ENCODE assay signal across 28 cellular contexts in genomic region chr10:75451927-75452326, GRCh38. TPM values are rescaled to one million over a fixed set of nuclear protein-coding genes. Genes with fewer than 3 reads are reported as not detected.
DNase-seq lines count a peak whose midpoint lies in the region; ATAC-seq and TF ChIP-seq lines count a peak whose summit lies in the region.
"Had no signal": no experiment of that assay in that cellular context is flagged by ENCODE, and none has a peak within 500 bp of the region (broad histone marks: within the 10 kb centered on the region; RNA-seq: fewer than 3 reads in every experiment).

No MANE protein-coding gene starts in this region.

- no peaks in the 10 kb centered on the region for H3F3A ChIP-seq in neural progenitor cell (ENCODE audit: low read depth)

- no peak for TF ChIP-seq POLR2A in esophagus muscularis mucosa (IDR thresholded peaks at IDR 0.05; ENCODE audit: low read depth)

- ATAC-seq in aorta (ENCODE audit: low FRiP score) (no peak), HG03378 (IDR thresholded peaks at IDR 0.05; ENCODE audit: unreplicated experiment) (no peak)
- ATAC-seq: activated CD4-positive, alpha-beta T cell treated with anti-CD3 and anti-CD28 coated beads for 36 hours; activated naive CD8-positive, alpha-beta T cell treated with anti-CD3 and anti-CD28 coated beads, Interleukin-2, amount 50 U/mL, for 24 hours; effector memory CD8-positive, alpha-beta T cell; K562; right cardiac atrium; stimulated activated naive CD8-positive, alpha-beta T cell treated with anti-CD3 and anti-CD28 coated beads, Interleukin-15, Interleukin-2, amounts not matched to agents 100 U/mL and 50 U/mL, for 24 hours had no signal

- peak overlapping the region; percentile 87 for H2AFZ ChIP-seq in neural progenitor cell (replicated peaks)

- in situ Hi-C loops in KBM-7 (cut with MboI; ENCODE audit: low pct_unique_long_range_greater_than_20kb, low sequenced_read_pairs), result no loop called here

- no peaks in the 10 kb centered on the region for H3K36me3 Mint-ChIP-seq in neural progenitor cell
- H3K36me3 Mint-ChIP-seq: CD4-positive, alpha-beta memory T cell had no signal

- peak overlapping the region; percentile 46 for H3K4me3 Mint-ChIP-seq in neural progenitor cell
- H3K4me3 Mint-ChIP-seq: activated CD4-positive, alpha-beta T cell treated with anti-CD3 and anti-CD28 coated beads for 36 hours; activated naive CD8-positive, alpha-beta T cell treated with anti-CD3 and anti-CD28 coated beads, Interleukin-2, amount 50 U/mL, for 24 hours; CD4-positive, alpha-beta memory T cell; effector memory CD8-positive, alpha-beta T cell had no signal

- intact Hi-C loops in esophagus muscularis mucosa (cut with DNase I), result no loop called here
- intact Hi-C loops in aorta (cut with DNase I), result no loop called here

- TF ChIP-seq CTCF in esophagus muscularis mucosa (IDR thresholded peaks at IDR 0.05) (no peak), neural progenitor cell (IDR thresholded peaks at IDR 0.05) (no peak)

- H3K36me3 ChIP-seq in esophagus muscularis mucosa, result peaks cover 0 to 4% (median 0%) of the 10 kb centered on the region in 4 donors
- no peaks in the 10 kb centered on the region for H3K36me3 ChIP-seq in neural progenitor cell
- H3K36me3 ChIP-seq in aorta (ENCODE audit: control insufficient read depth in 1 of 2, insufficient read depth in 2 of 2, low read length in 1 of 2), result no peaks in the 10 kb centered on the region
- H3K36me3 ChIP-seq: MG63, SJSA1 had no signal

- TF ChIP-seq EP300 in esophagus muscularis mucosa (IDR thresholded peaks at IDR 0.05), result no peak

- H3K9ac ChIP-seq in neural progenitor cell, result no peak overlapping the region

- H3K4me1 ChIP-seq in esophagus muscularis mucosa (peaks cover 0 to 15% (median 9%) of the 10 kb centered on the region in 4 donors), neural progenitor cell (peaks cover 39% of the 10 kb centered on the region), aorta (ENCODE audit: control insufficient read depth in 1 of 2, insufficient read depth in 2 of 2, low read length in 2 of 2) (no peaks in the 10 kb centered on the region)
- H3K4me1 ChIP-seq: SJSA1 had no signal

- H3K79me2 ChIP-seq in neural progenitor cell (ENCODE audit: low read depth), result no peaks in the 10 kb centered on the region

- 96% methylated on average over 10 of the region's 10 CpGs for WGBS in esophagus muscularis mucosa
- 3 to 9% methylated on average over 10 of the region's 10 CpGs for WGBS in aorta, 2 donors

- H3K4me3 ChIP-seq in esophagus muscularis mucosa (peak overlapping the region in 3 of 4 donors; percentile 6 to 27 (median 15)), neural progenitor cell (peak overlapping the region; percentile 24), aorta (ENCODE audit: low read length in 2 of 2) (peak overlapping the region; percentile 52 to 79)
- H3K4me3 ChIP-seq: K562, MG63, SJSA1 had no signal

- H3K9me3 Mint-ChIP-seq in neural progenitor cell, result peaks cover under 1% of the 10 kb centered on the region
- H3K9me3 Mint-ChIP-seq: activated naive CD8-positive, alpha-beta T cell treated with anti-CD3 and anti-CD28 coated beads, Interleukin-2, amount 50 U/mL, for 24 hours; effector memory CD8-positive, alpha-beta T cell had no signal

- DNase-seq in NCI-H146 treated with DMSO at 0.1 percent for 48 hours (lab: John Stamatoyannopoulos, UW; ENCODE audit: unreplicated experiment) (peak; percentile 21), NCI-H146 (lab: John Stamatoyannopoulos, UW) (no peak), esophagus muscularis mucosa (ENCODE audit: extremely low spot score) (no peak), neural progenitor cell (ENCODE audit: low spot score) (no peak), aorta (no peak), KBM-7 (no peak), H4 (ENCODE audit: low spot score) (no peak)
- DNase-seq: activated CD4-positive, alpha-beta T cell treated with anti-CD3 and anti-CD28 coated beads for 36 hours; activated gamma-delta T cell; activated naive CD8-positive, alpha-beta T cell treated with anti-CD3 and anti-CD28 coated beads, Interleukin-2, amount 50 U/mL, for 24 hours; activated T-cell treated with anti-CD3 and anti-CD28 coated beads, Interleukin-2, amount 50 U/mL, for 1 hour; AML-193; CD4-positive, alpha-beta memory T cell; effector memory CD8-positive, alpha-beta T cell; mammary epithelial cell; MG63; NCI-H2171; NCI-H524 treated with DMSO at 0.1 percent for 48 hours; right cardiac atrium; stimulated activated CD4-positive, alpha-beta T cell treated with anti-CD3 and anti-CD28 coated beads, Interleukin-12 subunit alpha, Interleukin-12 subunit beta, amount 100 ng/mL, for 4 hours; stimulated activated CD4-positive, alpha-beta T cell treated with anti-CD3 and anti-CD28 coated beads, Interleukin-4, amount 100 ng/mL, for 24 hours; stimulated activated naive CD8-positive, alpha-beta T cell treated with anti-CD3 and anti-CD28 coated beads, Interleukin-15, Interleukin-2, amounts not matched to agents 100 U/mL and 50 U/mL, for 24 hours; trophoblast cell had no signal

- peaks cover 56% of the 10 kb centered on the region for H3K4me1 Mint-ChIP-seq in neural progenitor cell
- H3K4me1 Mint-ChIP-seq: activated CD4-positive, alpha-beta T cell treated with anti-CD3 and anti-CD28 coated beads for 36 hours; activated naive CD8-positive, alpha-beta T cell treated with anti-CD3 and anti-CD28 coated beads, Interleukin-2, amount 50 U/mL, for 24 hours; CD4-positive, alpha-beta memory T cell had no signal

- H3K27ac Mint-ChIP-seq in neural progenitor cell, result no peak overlapping the region
- H3K27ac Mint-ChIP-seq: activated CD4-positive, alpha-beta T cell treated with anti-CD3 and anti-CD28 coated beads for 36 hours; activated naive CD8-positive, alpha-beta T cell treated with anti-CD3 and anti-CD28 coated beads, Interleukin-2, amount 50 U/mL, for 24 hours; CD4-positive, alpha-beta memory T cell; effector memory CD8-positive, alpha-beta T cell had no signal

- H3K27ac ChIP-seq in esophagus muscularis mucosa (replicated peaks in 1 of 4), result no peak overlapping the region
- no peak overlapping the region for H3K27ac ChIP-seq in neural progenitor cell
- H3K27ac ChIP-seq in aorta (ENCODE audit: low read depth in 1 of 2, low read length in 2 of 2), result peak overlapping the region in 1 of 2 donors; percentile 50
- H3K27ac ChIP-seq: SJSA1 had no signal

- H4K20me1 ChIP-seq in neural progenitor cell (ENCODE audit: low read depth), result no peaks in the 10 kb centered on the region

- H3K27me3 Mint-ChIP-seq in neural progenitor cell (ENCODE audit: insufficient read depth, low read depth), result peaks cover 27% of the 10 kb centered on the region

- peak overlapping the region; percentile 61 for H3K4me2 ChIP-seq in neural progenitor cell

- H3K27me3 ChIP-seq in esophagus muscularis mucosa, result no peaks in the 10 kb centered on the region
- H3K27me3 ChIP-seq in neural progenitor cell, result peaks cover 43% of the 10 kb centered on the region
- H3K27me3 ChIP-seq in aorta (ENCODE audit: control insufficient read depth in 1 of 2, insufficient read depth in 2 of 2, low read length in 1 of 2), result no peaks in the 10 kb centered on the region
- H3K27me3 ChIP-seq: MG63, SJSA1 had no signal

- H3K9me3 ChIP-seq in esophagus muscularis mucosa, result no peaks in the 10 kb centered on the region
- no peaks in the 10 kb centered on the region for H3K9me3 ChIP-seq in neural progenitor cell (ENCODE audit: low read depth)
- H3K9me3 ChIP-seq in aorta (ENCODE audit: control insufficient read depth, low read length), result no peaks in the 10 kb centered on the region
- H3K9me3 ChIP-seq: MG63, SJSA1 had no signal

RNA-seq across cellular contexts. Expression of gene LRMDA, which starts 20.5 kb away (rescaled TPM):
- 10 to 100 TPM; 14.3 to 34.9 (median 26.5) TPM for total RNA-seq in esophagus muscularis mucosa
- 5.2 TPM in 1 of 2 replicates, not detected in the other for total RNA-seq in neural progenitor cell (ENCODE audit: low replicate concordance)
- 10 to 100 TPM; 17.9 to 25.7 TPM for total RNA-seq in aorta
- 10 to 100 TPM in 1 of 2 donors, 1 to 10 TPM in 1; 7.4 to 11.5 TPM for polyA plus RNA-seq in aorta
- total RNA-seq in H4 (2014; rRNA removed; shearing (Covaris generic)), result 0.10 TPM in 1 of 2 replicates, not detected in the other
- total RNA-seq: activated CD4-positive, alpha-beta T cell treated with anti-CD3 and anti-CD28 coated beads for 36 hours; CD4-positive, alpha-beta memory T cell; myocyte; SJSA1; T-helper 1 cell treated with Interleukin-12 subunit alpha and Interleukin-12 subunit beta and Interleukin-4 antibody, amounts not matched to agents 30 ng/mL and 1 ng/mL, for 36 hours had no signal
- polyA plus RNA-seq: CD4-positive, alpha-beta memory T cell; K562 had no signal

RNA-seq across cellular contexts. Expression of gene ZNF503, which starts 50.4 kb away (rescaled TPM):
- 100 to 1,000 TPM in 1 of 4 donors, 10 to 100 TPM in 3; 21.2 to 101 (median 65.1) TPM for total RNA-seq in esophagus muscularis mucosa
- total RNA-seq in neural progenitor cell (ENCODE audit: low replicate concordance), result 8.3 and 20.9 TPM in 2 replicates
- 10 to 100 TPM; 15.7 to 32.1 TPM for total RNA-seq in aorta
- polyA plus RNA-seq in aorta, result 10 to 100 TPM in 1 of 2 donors, 1 to 10 TPM in 1; 7.0 to 22.1 TPM
- 3.4 and 3.7 TPM in 2 replicates for total RNA-seq in H4 (2014; rRNA removed; shearing (Covaris generic))
- total RNA-seq: K562; T-helper 1 cell treated with Interleukin-12 subunit alpha and Interleukin-12 subunit beta and Interleukin-4 antibody, amounts not matched to agents 30 ng/mL and 1 ng/mL, for 36 hours had no signal
- polyA plus RNA-seq: CD4-positive, alpha-beta memory T cell; K562 had no signal

Comparison
In these comparisons a context has a peak if more than half of its experiments do, and no peak if none do; other contexts are left out.
1. H3K4me3 ChIP-seq: peak in every context shown above with its lines; median percentile 66 in aorta; 24 in neural progenitor cell; 15 in esophagus muscularis mucosa.